18 cellular contexts compared by ENCODE assay signal in genomic region chr20:33162313-33162712, GRCh38. TPM values are rescaled to one million over a fixed set of nuclear protein-coding genes. Genes with fewer than 3 reads are reported as not detected.
DNase-seq lines count a peak whose midpoint lies in the region; ATAC-seq and TF ChIP-seq lines count a peak whose summit lies in the region.
"Had no signal": no experiment of that assay in that cellular context is flagged by ENCODE, and none has a peak within 500 bp of the region (broad histone marks: within the 10 kb centered on the region; RNA-seq: fewer than 3 reads in every experiment).

No MANE protein-coding gene starts in this region.

- ATAC-seq in HG03571 (IDR thresholded peaks at IDR 0.05; ENCODE audit: unreplicated experiment) (no peak), GM18505 (IDR thresholded peaks at IDR 0.05; ENCODE audit: unreplicated experiment) (no peak)

- no peak overlapping the region for H3K27ac Mint-ChIP-seq in progenitor cell of endocrine pancreas
- H3K27ac Mint-ChIP-seq: CD4-positive, alpha-beta memory T cell; HFFc6 had no signal

- H3F3A ChIP-seq in DOHH2 (ENCODE audit: control insufficient read depth, insufficient read depth): no peaks in the 10 kb centered on the region

- no peak overlapping the region for H2AFZ ChIP-seq in Karpas-422 (ENCODE audit: low read length)

- H3K27me3 ChIP-seq in DOHH2 (ENCODE audit: control insufficient read depth, low read length): no peaks in the 10 kb centered on the region; the same call in 1 of the 2 replicates
- no peaks in the 10 kb centered on the region for H3K27me3 ChIP-seq in Karpas-422 (ENCODE audit: low read length)

- H3K36me3 ChIP-seq in DOHH2 (ENCODE audit: control insufficient read depth, low read length) (no peaks in the 10 kb centered on the region), Karpas-422 (ENCODE audit: insufficient read depth, low read length) (no peaks in the 10 kb centered on the region)
- H3K36me3 ChIP-seq: HAP-1 had no signal

- peaks cover 4% of the 10 kb centered on the region for H3K4me1 Mint-ChIP-seq in progenitor cell of endocrine pancreas (ENCODE audit: low read depth)
- H3K4me1 Mint-ChIP-seq: CD4-positive, alpha-beta memory T cell had no signal

- H3K79me2 ChIP-seq in DOHH2 (ENCODE audit: control insufficient read depth, low read length) (no peaks in the 10 kb centered on the region), Karpas-422 (ENCODE audit: low read length) (no peaks in the 10 kb centered on the region)

- H3K36me3 Mint-ChIP-seq in progenitor cell of endocrine pancreas (ENCODE audit: insufficient read depth): no peaks in the 10 kb centered on the region
- H3K36me3 Mint-ChIP-seq: CD4-positive, alpha-beta memory T cell had no signal

- TF ChIP-seq POLR2A in GM18505 (IDR thresholded peaks at IDR 0.05; ENCODE audit: borderline replicate concordance, extremely low read depth, insufficient read depth, insufficient read length): no peak

- H3K4me1 ChIP-seq in DOHH2 (ENCODE audit: control insufficient read depth, low read length) (peaks cover 11% of the 10 kb centered on the region), Karpas-422 (ENCODE audit: low read length) (peaks cover 34% of the 10 kb centered on the region)
- H3K4me1 ChIP-seq: HAP-1 had no signal

- TF ChIP-seq CTCF in DOHH2 (IDR thresholded peaks at IDR 0.05; ENCODE audit: low read depth, low read length, poor library complexity, severe bottlenecking) (no peak), progenitor cell of endocrine pancreas (IDR thresholded peaks at IDR 0.05; ENCODE audit: unreplicated experiment) (no peak)

- H3K9me2 ChIP-seq in DOHH2 (replicated peaks; ENCODE audit: control insufficient read depth, low read length) (no peaks in the 10 kb centered on the region), Karpas-422 (replicated peaks; ENCODE audit: insufficient read depth, low read length) (no peaks in the 10 kb centered on the region)

- no peak for DNase-seq in Karpas-422
- peak; percentile 8 for DNase-seq in ecto neural progenitor cell (ENCODE audit: low spot score)
- DNase-seq in progenitor cell of endocrine pancreas (ENCODE audit: low spot score, unreplicated experiment): peak; percentile 4
- no peak for DNase-seq in inferior parietal cortex (ENCODE audit: extremely low spot score)
- DNase-seq: C1 segment of cervical spinal cord; Calu3; CD4-positive, alpha-beta memory T cell; COR-L47; DMS53; DMS79 treated with DMSO at 0.1 percent for 48 hours; GOT3; HFFc6 had no signal

- H3K4me3 ChIP-seq in DOHH2 (ENCODE audit: low read length) (no peak overlapping the region), Karpas-422 (ENCODE audit: low read length) (no peak overlapping the region)
- H3K4me3 ChIP-seq: HAP-1 had no signal

- H3K27ac ChIP-seq in DOHH2 (ENCODE audit: low read depth, low read length) (no peak overlapping the region), Karpas-422 (ENCODE audit: low read length) (no peak overlapping the region)

- no peaks in the 10 kb centered on the region for H3K9me3 Mint-ChIP-seq in progenitor cell of endocrine pancreas (ENCODE audit: low read depth)
- H3K9me3 Mint-ChIP-seq: HFFc6 had no signal

- H3K9me3 ChIP-seq in DOHH2 (ENCODE audit: control insufficient read depth, insufficient read depth, low read length): no peaks in the 10 kb centered on the region
- no peaks in the 10 kb centered on the region for H3K9me3 ChIP-seq in Karpas-422 (ENCODE audit: low read length)
- H3K9me3 ChIP-seq: HAP-1 had no signal

- no peak overlapping the region for H3K4me3 Mint-ChIP-seq in progenitor cell of endocrine pancreas (ENCODE audit: low read depth)
- H3K4me3 Mint-ChIP-seq: CD4-positive, alpha-beta memory T cell; HFFc6 had no signal

- H3K27me3 Mint-ChIP-seq in progenitor cell of endocrine pancreas: peaks cover 26% of the 10 kb centered on the region

- no peak overlapping the region for H3K9ac ChIP-seq in Karpas-422 (ENCODE audit: low read length)

- H3K4me2 ChIP-seq in DOHH2 (ENCODE audit: low read length): 0 out of 2 replicates have a peak overlapping the region, but pooled peaks have one; percentile 28
- peak overlapping the region; percentile 60 for H3K4me2 ChIP-seq in Karpas-422 (ENCODE audit: low read depth, low read length, poor library complexity, severe bottlenecking)

- H4K20me1 ChIP-seq in DOHH2 (ENCODE audit: control insufficient read depth, insufficient read depth, low read depth, low read length) (no peaks in the 10 kb centered on the region), Karpas-422 (ENCODE audit: insufficient read depth, low read depth, low read length) (no peaks in the 10 kb centered on the region)

RNA-seq across cellular contexts. Expression of gene BPIFA2, which starts 5.6 kb away (rescaled TPM):
- not detected in 2 replicates for total RNA-seq in Karpas-422 (2014; rRNA removed; shearing (Covaris generic); ENCODE audit: low replicate concordance)
- not detected in 2 replicates for total RNA-seq in progenitor cell of endocrine pancreas
- total RNA-seq: A172; A673; Calu3; CD4-positive, alpha-beta memory T cell; HFFc6 had no signal

RNA-seq across cellular contexts. Expression of gene BPIFA3, which starts 54.8 kb away (rescaled TPM):
- not detected in 2 replicates for total RNA-seq in Karpas-422 (2014; rRNA removed; shearing (Covaris generic); ENCODE audit: low replicate concordance)
- not detected in 2 replicates for total RNA-seq in progenitor cell of endocrine pancreas
- total RNA-seq: A172; A673; Calu3; CD4-positive, alpha-beta memory T cell; HFFc6 had no signal

Comparison
In these comparisons a context has a peak if more than half of its experiments do, and no peak if none do; other contexts are left out.
1. DNase-seq: peak in ecto neural progenitor cell (single experiment) and progenitor cell of endocrine pancreas (single experiment); none in Karpas-422 (single experiment) and inferior parietal cortex (single experiment).